Comparison of ENCODE assay signal across 27 cellular contexts in genomic region chr17:45138911-45139532, GRCh38. TPM values are rescaled to one million over a fixed set of nuclear protein-coding genes. Genes with fewer than 3 reads are reported as not detected.
DNase-seq lines count a peak whose midpoint lies in the region; ATAC-seq, FAIRE-seq and TF ChIP-seq lines count a peak whose summit lies in the region.
"Had no signal": no experiment of that assay in that cellular context is flagged by ENCODE, and none has a peak within 500 bp of the region (broad histone marks: within the 10 kb centered on the region; RNA-seq: fewer than 3 reads in every experiment).

No MANE protein-coding gene starts in this region.

- in situ Hi-C loops in HepG2 (cut with HindIII; ENCODE audit: extremely low pct_ligation_motif_present, low pct_unique_long_range_greater_than_20kb), result loop anchor here (10.0 kb wide), 1 partner anchor 236 kb away; no protein-coding TSS in a partner anchor

- DNase-seq in Right ventricle myocardium superior (peak; percentile 20), cardiac septum (ENCODE audit: low spot score) (no peak), NCI-H69 (lab: John Stamatoyannopoulos, UW) (peak; percentile 74), HepG2 (ENCODE audit: low spot score) (no peak), prostate gland (ENCODE audit: low spot score) (no peak)
- DNase-seq: activated CD4-positive, alpha-beta T cell treated with anti-CD3 and anti-CD28 coated beads, Interleukin-2, amount 50 U/mL, for 48 hours; activated T-cell treated with anti-CD3 and anti-CD28 coated beads, Interleukin-2, amount 50 U/mL, for 72 hours; CD8-positive, alpha-beta T cell; esophagus squamous epithelium; foreskin keratinocyte; HCEC 1CT; heart right ventricle; MV-4-11; NCI-H1436 treated with DMSO at 0.1 percent for 48 hours; NCI-H526; retina; SHP77; stimulated activated CD8-positive, alpha-beta memory T cell treated with anti-CD3 and anti-CD28 coated beads, Interleukin-4, amount 100 ng/mL, for 48 hours; T-helper 17 cell had no signal

- ATAC-seq in Right ventricle myocardium superior (ENCODE audit: poor library complexity) (no peak), HepG2 (no peak), GM21825 (IDR thresholded peaks at IDR 0.05; ENCODE audit: unreplicated experiment) (no peak), HG03460 (IDR thresholded peaks at IDR 0.05; ENCODE audit: unreplicated experiment) (no peak)
- ATAC-seq: activated T-cell treated with anti-CD3 and anti-CD28 coated beads, Interleukin-2, amount 50 U/mL, for 72 hours; CD8-positive, alpha-beta T cell; foreskin keratinocyte; GM12878; heart right ventricle; natural killer cell treated with Interleukin-12 subunit alpha and Interleukin-12 subunit beta and Interleukin-15 and Interleukin-18, amount 100 ng/mL, for 72 hours; T-helper 17 cell had no signal

- no peak overlapping the region for H2AFZ ChIP-seq in HepG2 (ENCODE audit: low read length)

- POLR2A ChIA-PET in HepG2 (lab: Yijun Ruan, JAX), result interaction anchor here (2.0 to 7.1 kb wide), 2 partner anchors 11 to 22 kb away, joined by 8 to 217 read pairs; partner anchors contain the start of genes HEXIM1 and HEXIM2

- no peaks in the 10 kb centered on the region for H4K20me1 ChIP-seq in HepG2 (ENCODE audit: insufficient read depth, low read length)

- BruUV-seq in HepG2 (replicated peaks; lab: Mats Ljungman, UMichigan), result no TSS peak

- H3K9me3 ChIP-seq in HepG2 (ENCODE audit: low read length), result no peaks in the 10 kb centered on the region
- no peaks in the 10 kb centered on the region for H3K9me3 ChIP-seq in prostate gland
- H3K9me3 ChIP-seq: esophagus squamous epithelium, heart right ventricle, ovary had no signal

- TF ChIP-seq EP300 in HepG2 (IDR thresholded peaks at IDR 0.05; ENCODE audit: low read depth in 2 of 2, low read length in 2 of 2) (no peak), HepG2 (CRISPR knock-in tag; IDR thresholded peaks at IDR 0.05; ENCODE audit: borderline replicate concordance) (no peak)

- FAIRE-seq in HepG2 (lab: Jason Lieb, UNC), result no peak
- FAIRE-seq: endometrium, GM12878, TTC549, urothelium cell line had no signal

- TF ChIP-seq CTCF in HepG2 (CRISPR knock-in tag; IDR thresholded peaks at IDR 0.05) (no peak), prostate gland (IDR thresholded peaks at IDR 0.05) (no peak)

- intact Hi-C loops in Right ventricle myocardium superior (cut with DNase I) (no loop called here), cardiac septum (cut with DNase I) (no loop called here), HepG2 (cut with micrococcal nuclease; ENCODE audit: unreplicated experiment) (loop anchor here (5.0 kb wide), 1 partner anchor 93 kb away; no protein-coding TSS in a partner anchor), prostate gland (cut with DNase I) (no loop called here)

- H3K36me3 ChIP-seq in HepG2 (replicated peaks in 1 of 2; ENCODE audit: control insufficient read depth in 1 of 2, insufficient read depth in 2 of 2, low read length in 2 of 2) (peaks cover 2 to 5% of the 10 kb centered on the region in 2 experiments; a peak in 4 of 5 replicates), prostate gland (no peaks in the 10 kb centered on the region)
- H3K36me3 ChIP-seq: ovary had no signal

- H3K79me2 ChIP-seq in HepG2 (ENCODE audit: insufficient read depth, low read length), result peaks cover 16% of the 10 kb centered on the region

- TF ChIP-seq POLR2A in HepG2 (IDR thresholded peaks at IDR 0.05; ENCODE audit: insufficient read depth in 1 of 2, low read depth in 2 of 2, low read length in 2 of 2) (no peak), prostate gland (IDR thresholded peaks at IDR 0.05) (no peak)

- H3K27ac ChIP-seq in HepG2 (ENCODE audit: extremely low read length, insufficient read depth, low read length) (no peak overlapping the region), prostate gland (no peak overlapping the region)
- H3K27ac ChIP-seq: esophagus squamous epithelium, foreskin keratinocyte, heart right ventricle, ovary had no signal

- TF ChIP-seq RAD21 in HepG2 (CRISPR knock-in tag; IDR thresholded peaks at IDR 0.05), result no peak

- H3K27me3 ChIP-seq in HepG2 (ENCODE audit: control insufficient read depth in 1 of 2, insufficient read depth in 2 of 2, low read length in 2 of 2) (no peaks in the 10 kb centered on the region), prostate gland (replicated peaks; ENCODE audit: insufficient read depth) (no peaks in the 10 kb centered on the region)
- H3K27me3 ChIP-seq: esophagus squamous epithelium, foreskin keratinocyte, heart right ventricle, ovary had no signal

- H3K9ac ChIP-seq in HepG2 (ENCODE audit: insufficient read depth, low read depth, low read length), result no peak overlapping the region

- CTCF ChIA-PET in HepG2 (lab: Yijun Ruan, JAX; ENCODE audit: low intra/inter-chr PET ratio, low total read pairs), result interaction anchor here (0.9 kb wide), 1 partner anchor 59 kb away, joined by 3 read pairs; no protein-coding TSS in a partner anchor

- peaks cover 23% of the 10 kb centered on the region for H3K4me1 ChIP-seq in HepG2 (ENCODE audit: insufficient read depth, low read length)
- peaks cover 6% of the 10 kb centered on the region for H3K4me1 ChIP-seq in prostate gland (replicated peaks)
- H3K4me1 ChIP-seq: foreskin keratinocyte had no signal

- H3K4me3 ChIP-seq in HepG2 (replicated peaks in 1 of 3; ENCODE audit: insufficient read depth in 1 of 3, low read depth in 2 of 3, low read length in 3 of 3) (no peak overlapping the region), prostate gland (no peak overlapping the region)
- H3K4me3 ChIP-seq: esophagus squamous epithelium, GM12878, heart right ventricle, ovary had no signal

- 96% methylated on average over 14 of the region's 14 CpGs for WGBS in HepG2 (ENCODE audit: low lambda C conversion rate)
- 74% methylated on average over 14 of the region's 14 CpGs for WGBS in prostate gland

- no peak overlapping the region for H3K4me2 ChIP-seq in HepG2 (ENCODE audit: low read depth, low read length)

RNA-seq across cellular contexts. Expression of gene ACBD4, which starts 3.5 kb away (rescaled TPM):
- 8.0 TPM for total RNA-seq in Right ventricle myocardium superior
- 6.4 TPM for total RNA-seq in cardiac septum
- 8.8 and 16.1 TPM in 2 replicates for total RNA-seq in HepG2 (2016; rRNA removed; fragmentation: Illumina TruSeq; extraction: Trizol)
- 8.0 and 13.0 TPM in 2 replicates for total RNA-seq in HepG2 (2016; cell fraction: cytosol; rRNA removed; fragmentation: Illumina TruSeq; extraction: Trizol; ENCODE audit: low read depth)
- total RNA-seq in HepG2 (2016; cell fraction: insoluble cytoplasmic fraction; rRNA removed; fragmentation: Illumina TruSeq; extraction: Trizol), result 9.5 and 14.6 TPM in 2 replicates
- total RNA-seq in HepG2 (2016; cell fraction: membrane; rRNA removed; fragmentation: Illumina TruSeq; extraction: Trizol), result 12.4 and 18.3 TPM in 2 replicates
- total RNA-seq in HepG2 (2016; cell fraction: nucleus; rRNA removed; fragmentation: Illumina TruSeq; extraction: Trizol), result 15.2 and 17.1 TPM in 2 replicates
- polyA plus RNA-seq in HepG2 (2011; rRNA removed), result 26.9 and 34.1 TPM in 2 replicates
- 12.2 and 17.4 TPM in 2 replicates for polyA plus RNA-seq in HepG2 (2011; cell fraction: cytosol; rRNA removed)
- polyA plus RNA-seq in HepG2 (2011; cell fraction: nucleus; rRNA removed), result 71.5 and 77.5 TPM in 2 replicates
- 16.9 and 20.5 TPM in 2 replicates for polyA plus RNA-seq in HepG2 (2012)
- 9.2 and 14.3 TPM in 2 replicates for polyA plus RNA-seq in HepG2 (2016; cell fraction: cytosol; fragmentation: Illumina TruSeq; extraction: Trizol; ENCODE audit: low read depth)
- polyA plus RNA-seq in HepG2 (2016; cell fraction: insoluble cytoplasmic fraction; fragmentation: Illumina TruSeq; extraction: Trizol; ENCODE audit: low read depth), result 9.9 and 13.7 TPM in 2 replicates
- polyA plus RNA-seq in HepG2 (2016; cell fraction: membrane; fragmentation: Illumina TruSeq; extraction: Trizol; ENCODE audit: low read depth), result 10.5 and 15.2 TPM in 2 replicates
- 36.2 and 39.6 TPM in 2 replicates for polyA plus RNA-seq in HepG2 (2016; cell fraction: nucleus; fragmentation: Illumina TruSeq; extraction: Trizol; ENCODE audit: insufficient read depth, low read depth)
- 6.9 and 21.9 TPM in 2 replicates for polyA minus RNA-seq in HepG2 (2011; rRNA and poly(A)+ RNA removed; ENCODE audit: low replicate concordance)
- 8.3 and 8.4 TPM in 2 replicates for polyA minus RNA-seq in HepG2 (2011; cell fraction: cytosol; rRNA and poly(A)+ RNA removed)
- 26.9 and 36.2 TPM in 2 replicates for polyA minus RNA-seq in HepG2 (2011; cell fraction: nucleus; rRNA and poly(A)+ RNA removed)
- total RNA-seq in prostate gland, result 10 to 100 TPM; 18.8 to 23.3 TPM

RNA-seq across cellular contexts. Expression of gene PLCD3, which starts 6.7 kb away (rescaled TPM):
- total RNA-seq in Right ventricle myocardium superior (201 TPM), cardiac septum (87.6 TPM), HepG2 (2016; rRNA removed; fragmentation: Illumina TruSeq; extraction: Trizol) (5.5 and 11.3 TPM in 2 replicates), prostate gland (100 to 1,000 TPM in 1 of 2 donors, 10 to 100 TPM in 1; 34.7 to 154 TPM)
- 5.6 and 8.7 TPM in 2 replicates for total RNA-seq in HepG2 (2016; cell fraction: cytosol; rRNA removed; fragmentation: Illumina TruSeq; extraction: Trizol; ENCODE audit: low read depth)
- 6.2 and 9.4 TPM in 2 replicates for total RNA-seq in HepG2 (2016; cell fraction: insoluble cytoplasmic fraction; rRNA removed; fragmentation: Illumina TruSeq; extraction: Trizol)
- 23.5 and 28.9 TPM in 2 replicates for total RNA-seq in HepG2 (2016; cell fraction: membrane; rRNA removed; fragmentation: Illumina TruSeq; extraction: Trizol)
- 4.2 and 4.3 TPM in 2 replicates for total RNA-seq in HepG2 (2016; cell fraction: nucleus; rRNA removed; fragmentation: Illumina TruSeq; extraction: Trizol)
- 39.1 and 46.1 TPM in 2 replicates for polyA plus RNA-seq in HepG2 (2011; rRNA removed)
- 28.6 and 40.9 TPM in 2 replicates for polyA plus RNA-seq in HepG2 (2011; cell fraction: cytosol; rRNA removed)
- 37.4 and 43.6 TPM in 2 replicates for polyA plus RNA-seq in HepG2 (2011; cell fraction: nucleus; rRNA removed)
- polyA plus RNA-seq in HepG2 (2012), result 8.5 and 22.4 TPM in 2 replicates
- 17.4 and 19.5 TPM in 2 replicates for polyA plus RNA-seq in HepG2 (2016; cell fraction: cytosol; fragmentation: Illumina TruSeq; extraction: Trizol; ENCODE audit: low read depth)
- 14.0 and 24.9 TPM in 2 replicates for polyA plus RNA-seq in HepG2 (2016; cell fraction: insoluble cytoplasmic fraction; fragmentation: Illumina TruSeq; extraction: Trizol; ENCODE audit: low read depth)
- 30.5 and 46.5 TPM in 2 replicates for polyA plus RNA-seq in HepG2 (2016; cell fraction: membrane; fragmentation: Illumina TruSeq; extraction: Trizol; ENCODE audit: low read depth)
- polyA plus RNA-seq in HepG2 (2016; cell fraction: nucleus; fragmentation: Illumina TruSeq; extraction: Trizol; ENCODE audit: insufficient read depth, low read depth), result 24.9 and 28.4 TPM in 2 replicates
- polyA minus RNA-seq in HepG2 (2011; rRNA and poly(A)+ RNA removed; ENCODE audit: low replicate concordance), result 68.8 and 256 TPM in 2 replicates
- polyA minus RNA-seq in HepG2 (2011; cell fraction: cytosol; rRNA and poly(A)+ RNA removed), result 26.0 and 39.9 TPM in 2 replicates
- 13.4 and 15.7 TPM in 2 replicates for polyA minus RNA-seq in HepG2 (2011; cell fraction: nucleus; rRNA and poly(A)+ RNA removed)

RNA-seq across cellular contexts. Expression of gene HEXIM1, which starts 9.3 kb away (rescaled TPM):
- total RNA-seq in Right ventricle myocardium superior (31.2 TPM), cardiac septum (19.8 TPM), HepG2 (2016; rRNA removed; fragmentation: Illumina TruSeq; extraction: Trizol) (10.5 and 14.8 TPM in 2 replicates), prostate gland (10 to 100 TPM; 34.5 to 67.1 TPM)
- 2.7 and 3.3 TPM in 2 replicates for total RNA-seq in HepG2 (2016; cell fraction: cytosol; rRNA removed; fragmentation: Illumina TruSeq; extraction: Trizol; ENCODE audit: low read depth)
- 11.7 and 13.0 TPM in 2 replicates for total RNA-seq in HepG2 (2016; cell fraction: insoluble cytoplasmic fraction; rRNA removed; fragmentation: Illumina TruSeq; extraction: Trizol)
- total RNA-seq in HepG2 (2016; cell fraction: membrane; rRNA removed; fragmentation: Illumina TruSeq; extraction: Trizol), result 8.9 and 9.5 TPM in 2 replicates
- total RNA-seq in HepG2 (2016; cell fraction: nucleus; rRNA removed; fragmentation: Illumina TruSeq; extraction: Trizol), result 13.8 and 14.0 TPM in 2 replicates
- 16.3 and 16.6 TPM in 2 replicates for polyA plus RNA-seq in HepG2 (2011; rRNA removed)
- polyA plus RNA-seq in HepG2 (2011; cell fraction: cytosol; rRNA removed), result 13.7 and 14.0 TPM in 2 replicates
- polyA plus RNA-seq in HepG2 (2011; cell fraction: nucleus; rRNA removed), result 34.1 and 37.3 TPM in 2 replicates
- 17.5 and 20.8 TPM in 2 replicates for polyA plus RNA-seq in HepG2 (2012)
- 2.7 and 3.3 TPM in 2 replicates for polyA plus RNA-seq in HepG2 (2016; cell fraction: cytosol; fragmentation: Illumina TruSeq; extraction: Trizol; ENCODE audit: low read depth)
- 36.1 and 41.5 TPM in 2 replicates for polyA plus RNA-seq in HepG2 (2016; cell fraction: insoluble cytoplasmic fraction; fragmentation: Illumina TruSeq; extraction: Trizol; ENCODE audit: low read depth)
- polyA plus RNA-seq in HepG2 (2016; cell fraction: membrane; fragmentation: Illumina TruSeq; extraction: Trizol; ENCODE audit: low read depth), result 10.3 and 12.9 TPM in 2 replicates
- polyA plus RNA-seq in HepG2 (2016; cell fraction: nucleus; fragmentation: Illumina TruSeq; extraction: Trizol; ENCODE audit: insufficient read depth, low read depth), result 51.0 and 51.8 TPM in 2 replicates
- 8.8 and 11.0 TPM in 2 replicates for polyA minus RNA-seq in HepG2 (2011; rRNA and poly(A)+ RNA removed; ENCODE audit: low replicate concordance)
- polyA minus RNA-seq in HepG2 (2011; cell fraction: cytosol; rRNA and poly(A)+ RNA removed), result 10.7 and 11.5 TPM in 2 replicates
- 17.1 and 27.5 TPM in 2 replicates for polyA minus RNA-seq in HepG2 (2011; cell fraction: nucleus; rRNA and poly(A)+ RNA removed)

RNA-seq across cellular contexts. Expression of gene HEXIM2, which starts 22.7 kb away (rescaled TPM):
- 8.0 TPM for total RNA-seq in Right ventricle myocardium superior
- total RNA-seq in cardiac septum, result 3.3 TPM
- total RNA-seq in HepG2 (2016; rRNA removed; fragmentation: Illumina TruSeq; extraction: Trizol), result 27.1 and 30.8 TPM in 2 replicates
- 22.3 and 23.3 TPM in 2 replicates for total RNA-seq in HepG2 (2016; cell fraction: cytosol; rRNA removed; fragmentation: Illumina TruSeq; extraction: Trizol; ENCODE audit: low read depth)
- 26.7 and 27.9 TPM in 2 replicates for total RNA-seq in HepG2 (2016; cell fraction: insoluble cytoplasmic fraction; rRNA removed; fragmentation: Illumina TruSeq; extraction: Trizol)
- 25.8 and 28.7 TPM in 2 replicates for total RNA-seq in HepG2 (2016; cell fraction: membrane; rRNA removed; fragmentation: Illumina TruSeq; extraction: Trizol)
- total RNA-seq in HepG2 (2016; cell fraction: nucleus; rRNA removed; fragmentation: Illumina TruSeq; extraction: Trizol), result 13.7 and 16.4 TPM in 2 replicates
- 31.8 and 32.4 TPM in 2 replicates for polyA plus RNA-seq in HepG2 (2011; rRNA removed)
- polyA plus RNA-seq in HepG2 (2011; cell fraction: cytosol; rRNA removed), result 32.2 and 44.9 TPM in 2 replicates
- polyA plus RNA-seq in HepG2 (2011; cell fraction: nucleus; rRNA removed), result 22.5 and 27.3 TPM in 2 replicates
- 22.2 and 24.9 TPM in 2 replicates for polyA plus RNA-seq in HepG2 (2012)
- 14.6 and 18.5 TPM in 2 replicates for polyA plus RNA-seq in HepG2 (2016; cell fraction: cytosol; fragmentation: Illumina TruSeq; extraction: Trizol; ENCODE audit: low read depth)
- polyA plus RNA-seq in HepG2 (2016; cell fraction: insoluble cytoplasmic fraction; fragmentation: Illumina TruSeq; extraction: Trizol; ENCODE audit: low read depth), result 35.4 and 36.8 TPM in 2 replicates
- 19.7 and 26.6 TPM in 2 replicates for polyA plus RNA-seq in HepG2 (2016; cell fraction: membrane; fragmentation: Illumina TruSeq; extraction: Trizol; ENCODE audit: low read depth)
- polyA plus RNA-seq in HepG2 (2016; cell fraction: nucleus; fragmentation: Illumina TruSeq; extraction: Trizol; ENCODE audit: insufficient read depth, low read depth), result 36.3 and 37.9 TPM in 2 replicates
- 9.1 and 26.8 TPM in 2 replicates for polyA minus RNA-seq in HepG2 (2011; rRNA and poly(A)+ RNA removed; ENCODE audit: low replicate concordance)
- 17.8 and 20.5 TPM in 2 replicates for polyA minus RNA-seq in HepG2 (2011; cell fraction: cytosol; rRNA and poly(A)+ RNA removed)
- polyA minus RNA-seq in HepG2 (2011; cell fraction: nucleus; rRNA and poly(A)+ RNA removed), result 12.4 and 13.2 TPM in 2 replicates
- total RNA-seq in prostate gland, result 10 to 100 TPM in 1 of 2 donors, 1 to 10 TPM in 1; 7.1 to 27.0 TPM

Comparison
In these comparisons a context has a peak if more than half of its experiments do, and no peak if none do; other contexts are left out.
1. DNase-seq: peak in Right ventricle myocardium superior (single experiment) and NCI-H69 (single experiment); none in cardiac septum (single experiment), HepG2 (single experiment) and prostate gland (single experiment).